26 cellular contexts compared by ENCODE assay signal in the genomic region with DNA sequence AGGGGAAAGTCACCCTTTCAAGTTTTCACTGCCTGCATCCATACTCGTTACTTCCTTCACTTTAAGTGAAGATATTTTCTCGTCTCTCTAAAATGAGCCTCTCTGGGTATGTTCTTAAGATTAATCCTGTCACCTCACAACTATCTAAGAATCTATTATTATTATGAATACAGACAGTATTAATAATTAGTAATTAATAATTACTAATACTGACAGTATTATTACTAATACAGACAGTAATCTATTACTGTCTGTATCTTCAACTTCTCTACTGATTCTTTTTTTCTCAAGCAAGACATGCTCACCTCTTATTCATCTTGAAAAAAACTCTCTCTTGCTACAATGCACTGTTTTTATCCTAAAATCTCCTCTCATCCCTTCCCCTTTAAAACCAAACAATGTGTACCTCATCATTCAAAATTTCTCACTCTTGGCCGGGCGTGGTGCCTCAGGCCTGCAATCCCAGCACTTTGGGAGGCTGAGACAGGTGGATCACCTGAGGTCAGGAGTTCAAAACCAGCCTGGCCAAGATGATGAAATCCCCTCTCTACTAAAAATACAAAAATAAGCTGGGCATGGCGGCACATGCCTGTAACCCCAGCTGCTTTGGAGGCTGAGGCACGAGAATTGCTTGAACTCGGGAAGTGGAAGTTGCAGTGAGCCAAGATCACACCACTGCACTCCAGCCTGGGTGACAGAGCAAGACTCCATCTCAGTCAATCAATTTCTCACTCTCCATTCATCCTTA. TPM values are rescaled to one million over a fixed set of nuclear protein-coding genes. Genes with fewer than 3 reads are reported as not detected.
DNase-seq lines count a peak whose midpoint lies in the region; TF ChIP-seq lines count a peak whose summit lies in the region.
"Had no signal": no experiment of that assay in that cellular context is flagged by ENCODE, and none has a peak within 500 bp of the region (broad histone marks: within the 10 kb centered on the region; RNA-seq: fewer than 3 reads in every experiment).

No MANE protein-coding gene starts in this region.

- H3K27ac ChIP-seq in CD4-positive, alpha-beta memory T cell (ENCODE audit: low read depth, low read length) = no peak overlapping the region
- H3K27ac ChIP-seq in RWPE1 (peak overlapping the region; percentile 59), WERI-Rb-1 (no peak overlapping the region)
- H3K27ac ChIP-seq: GM23248, heart right ventricle, KMS-11, upper lobe of right lung, VCaP had no signal

- H3K4me1 Mint-ChIP-seq in CD14-positive monocyte = peaks cover 37% of the 10 kb centered on the region
- peaks cover 45 to 71% (median 58%) of the 10 kb centered on the region in 4 donors for H3K4me1 Mint-ChIP-seq in CD4-positive, alpha-beta memory T cell
- peaks cover 57% of the 10 kb centered on the region for H3K4me1 Mint-ChIP-seq in dendritic cell treated with granulocyte-macrophage colony-stimulating factor and Interleukin-4, amounts not matched to agents 40 ng/mL and 50 ng/mL, for 4 days (ENCODE audit: low read depth)
- H3K4me1 Mint-ChIP-seq in osteocyte (ENCODE audit: unreplicated experiment) = peaks cover 39% of the 10 kb centered on the region

- H3K4me1 ChIP-seq in CD4-positive, alpha-beta memory T cell (ENCODE audit: insufficient read depth, low read length) = peaks cover 63% of the 10 kb centered on the region

- DNase-seq in CD14-positive monocyte (ENCODE audit: low spot score) = no peak
- DNase-seq in CD4-positive, alpha-beta memory T cell = no peak
- no peak for DNase-seq in RWPE1 (ENCODE audit: low spot score)
- no peak for DNase-seq in NCI-H345 treated with DMSO at 0.1 percent for 48 hours (lab: John Stamatoyannopoulos, UW; ENCODE audit: unreplicated experiment)
- DNase-seq in osteocyte (ENCODE audit: extremely low spot score, unreplicated experiment) = no peak
- DNase-seq in WERI-Rb-1 = no peak
- DNase-seq in AG20443 (ENCODE audit: low spot score) = no peak
- DNase-seq: activated CD4-positive, alpha-beta memory T cell treated with anti-CD3 and anti-CD28 coated beads for 36 hours; activated naive CD4-positive, alpha-beta T cell treated with anti-CD3 and anti-CD28 coated beads, Interleukin-2, amount 10 ng/mL, durations not matched to agents 7 days and 5 days; effector CD4-positive, alpha-beta T cell; foreskin fibroblast; GM23248; heart right ventricle; left cardiac atrium; NCI-H1930; NCI-H226; NCI-H748 treated with DMSO at 0.1 percent for 48 hours; nucleus accumbens; retina; stimulated activated CD4-positive, alpha-beta T cell treated with anti-CD3 and anti-CD28 coated beads, Interleukin-2, amount 100 ng/mL, for 24 hours; substantia nigra; upper lobe of right lung had no signal

- H3K36me3 Mint-ChIP-seq in CD14-positive monocyte (peaks cover 19 to 23% of the 10 kb centered on the region in 2 donors), osteocyte (ENCODE audit: unreplicated experiment) (peaks cover 7% of the 10 kb centered on the region)
- peaks cover 0 to 10% of the 10 kb centered on the region in 2 donors for H3K36me3 Mint-ChIP-seq in CD4-positive, alpha-beta memory T cell
- peaks cover 50% of the 10 kb centered on the region for H3K36me3 Mint-ChIP-seq in dendritic cell treated with granulocyte-macrophage colony-stimulating factor and Interleukin-4, amounts not matched to agents 40 ng/mL and 50 ng/mL, for 4 days (ENCODE audit: low read depth)

- TF ChIP-seq CTCF in CD14-positive monocyte (IDR thresholded peaks at IDR 0.05) (no peak), RWPE1 (conservative IDR thresholded peaks at IDR 0.05; ENCODE audit: low read depth) (no peak), osteocyte (IDR thresholded peaks at IDR 0.05) (no peak), WERI-Rb-1 (IDR thresholded peaks at IDR 0.05; ENCODE audit: low read depth, low read length) (no peak)

- no peaks in the 10 kb centered on the region for H3K27me3 ChIP-seq in CD4-positive, alpha-beta memory T cell (ENCODE audit: insufficient read depth, low read length)
- no peaks in the 10 kb centered on the region for H3K27me3 ChIP-seq in WERI-Rb-1 (ENCODE audit: insufficient read depth, low read depth, severe bottlenecking)
- H3K27me3 ChIP-seq: heart right ventricle, upper lobe of right lung had no signal

- H3K9me3 ChIP-seq in CD4-positive, alpha-beta memory T cell (ENCODE audit: control insufficient read depth in 1 of 2, low read length in 2 of 2) = no peaks in the 10 kb centered on the region
- H3K9me3 ChIP-seq in WERI-Rb-1 (ENCODE audit: severe bottlenecking) = no peaks in the 10 kb centered on the region
- H3K9me3 ChIP-seq: heart right ventricle, upper lobe of right lung had no signal

- CTCF ChIA-PET in CD4-positive, alpha-beta memory T cell (lab: Charles Lee; ENCODE audit: partially characterized antibody) = no interaction called here
- CTCF ChIA-PET in RWPE1 (lab: Yijun Ruan, JAX) = no interaction called here

- H3K27me3 Mint-ChIP-seq in CD14-positive monocyte (ENCODE audit: low read depth in 3 of 3) = no peaks in the 10 kb centered on the region
- no peaks in the 10 kb centered on the region for H3K27me3 Mint-ChIP-seq in CD4-positive, alpha-beta memory T cell
- H3K27me3 Mint-ChIP-seq in dendritic cell treated with granulocyte-macrophage colony-stimulating factor and Interleukin-4, amounts not matched to agents 40 ng/mL and 50 ng/mL, for 4 days = no peaks in the 10 kb centered on the region
- no peaks in the 10 kb centered on the region for H3K27me3 Mint-ChIP-seq in osteocyte (ENCODE audit: unreplicated experiment)
- H3K27me3 Mint-ChIP-seq: activated CD4-positive, alpha-beta memory T cell treated with anti-CD3 and anti-CD28 coated beads for 36 hours; activated naive CD4-positive, alpha-beta T cell treated with anti-CD3 and anti-CD28 coated beads, Interleukin-2, amount 10 ng/mL, durations not matched to agents 7 days and 5 days had no signal

- no peaks in the 10 kb centered on the region for H3K9me3 Mint-ChIP-seq in CD14-positive monocyte
- H3K9me3 Mint-ChIP-seq in CD4-positive, alpha-beta memory T cell = no peaks in the 10 kb centered on the region
- no peaks in the 10 kb centered on the region for H3K9me3 Mint-ChIP-seq in dendritic cell treated with granulocyte-macrophage colony-stimulating factor and Interleukin-4, amounts not matched to agents 40 ng/mL and 50 ng/mL, for 4 days
- no peaks in the 10 kb centered on the region for H3K9me3 Mint-ChIP-seq in osteocyte (ENCODE audit: unreplicated experiment)
- H3K9me3 Mint-ChIP-seq: activated CD4-positive, alpha-beta memory T cell treated with anti-CD3 and anti-CD28 coated beads for 36 hours; activated naive CD4-positive, alpha-beta T cell treated with anti-CD3 and anti-CD28 coated beads, Interleukin-2, amount 10 ng/mL, durations not matched to agents 7 days and 5 days had no signal

- intact Hi-C loops in CD14-positive monocyte (cut with micrococcal nuclease) = loop anchor here (10.0 kb wide), 1 partner anchor 534 kb away; a partner anchor contains a TSS
- intact Hi-C loops in CD4-positive, alpha-beta memory T cell (cut with micrococcal nuclease) = no loop called here
- intact Hi-C loops in dendritic cell treated with granulocyte-macrophage colony-stimulating factor and Interleukin-4, amounts not matched to agents 40 ng/mL and 50 ng/mL, for 4 days (cut with micrococcal nuclease) = no loop called here

- no peaks in the 10 kb centered on the region for H3K36me3 ChIP-seq in CD4-positive, alpha-beta memory T cell (ENCODE audit: insufficient read depth, low read length)
- peaks cover 14% of the 10 kb centered on the region for H3K36me3 ChIP-seq in WERI-Rb-1
- H3K36me3 ChIP-seq: upper lobe of right lung had no signal

- H3K4me3 Mint-ChIP-seq in CD14-positive monocyte (no peak overlapping the region), osteocyte (ENCODE audit: unreplicated experiment) (no peak overlapping the region)
- peak overlapping the region in 1 of 8 donors; percentile 11 for H3K4me3 Mint-ChIP-seq in CD4-positive, alpha-beta memory T cell
- no peak overlapping the region for H3K4me3 Mint-ChIP-seq in dendritic cell treated with granulocyte-macrophage colony-stimulating factor and Interleukin-4, amounts not matched to agents 40 ng/mL and 50 ng/mL, for 4 days
- H3K4me3 Mint-ChIP-seq: activated CD4-positive, alpha-beta memory T cell treated with anti-CD3 and anti-CD28 coated beads for 36 hours; activated naive CD4-positive, alpha-beta T cell treated with anti-CD3 and anti-CD28 coated beads, Interleukin-2, amount 10 ng/mL, durations not matched to agents 7 days and 5 days had no signal

- no peak overlapping the region for H3K4me3 ChIP-seq in CD4-positive, alpha-beta memory T cell (ENCODE audit: low read length in 2 of 2)
- no peak overlapping the region for H3K4me3 ChIP-seq in WERI-Rb-1 (ENCODE audit: low read depth, low read length)
- H3K4me3 ChIP-seq: GM23248, heart right ventricle, smooth muscle cell, upper lobe of right lung had no signal

- H3K27ac Mint-ChIP-seq in CD14-positive monocyte = peak overlapping the region in 6 of 7 donors; percentile 2 to 55 (median 19)
- H3K27ac Mint-ChIP-seq in CD4-positive, alpha-beta memory T cell = peak overlapping the region in 5 of 7 donors; percentile 1 to 72 (median 18)
- H3K27ac Mint-ChIP-seq in dendritic cell treated with granulocyte-macrophage colony-stimulating factor and Interleukin-4, amounts not matched to agents 40 ng/mL and 50 ng/mL, for 4 days = peak overlapping the region; percentile 1
- no peak overlapping the region for H3K27ac Mint-ChIP-seq in osteocyte (ENCODE audit: unreplicated experiment)
- H3K27ac Mint-ChIP-seq: activated CD4-positive, alpha-beta memory T cell treated with anti-CD3 and anti-CD28 coated beads for 36 hours; activated naive CD4-positive, alpha-beta T cell treated with anti-CD3 and anti-CD28 coated beads, Interleukin-2, amount 10 ng/mL, durations not matched to agents 7 days and 5 days had no signal

- POLR2A ChIA-PET in CD4-positive, alpha-beta memory T cell (lab: Charles Lee; ENCODE audit: partially characterized antibody) = no interaction called here
- POLR2A ChIA-PET in RWPE1 (lab: Yijun Ruan, JAX; ENCODE audit: low non-redundant PET) = no interaction called here

RNA-seq across cellular contexts. Expression of a gene that starts 7.8 kb away (rescaled TPM):
- 10 to 100 TPM; 66.8 to 74.3 TPM for polyA plus RNA-seq in CD14-positive monocyte
- 100 to 1,000 TPM; 133 to 137 TPM for total RNA-seq in CD4-positive, alpha-beta memory T cell
- 100 to 1,000 TPM in 1 of 2 donors, 10 to 100 TPM in 1; 77.7 to 101 TPM for polyA plus RNA-seq in CD4-positive, alpha-beta memory T cell
- 122 and 130 TPM in 2 replicates for total RNA-seq in osteocyte

Comparison
In these comparisons a context has a peak if more than half of its experiments do, and no peak if none do; other contexts are left out.
1. intact Hi-C loops: an anchor here in CD14-positive monocyte (10.0 kb wide); none called in CD4-positive, alpha-beta memory T cell and dendritic cell treated with granulocyte-macrophage colony-stimulating factor and Interleukin-4, amounts not matched to agents 40 ng/mL and 50 ng/mL, for 4 days.